ENCODE assay signal across 28 cellular contexts in genomic region chr3:139472380-139473010, GRCh38. TPM values are rescaled to one million over a fixed set of nuclear protein-coding genes. Genes with fewer than 3 reads are reported as not detected.
A peak's percentile ranks its signal among the peaks of the same experiment; 100 is the strongest.
DNase-seq lines count a peak whose midpoint lies in the region; ATAC-seq and TF ChIP-seq lines count a peak whose summit lies in the region.
"Had no signal": no experiment of that assay in that cellular context is flagged by ENCODE, and none has a peak within 500 bp of the region (broad histone marks: within the 10 kb centered on the region; RNA-seq: fewer than 3 reads in every experiment).

No MANE protein-coding gene starts in this region.

- dilution Hi-C loops in mammary epithelial cell (cut with HindIII; ENCODE audit: low sequenced_read_pairs) = loop anchor here (5.0 kb wide), 1 partner anchor 45 kb away; no protein-coding TSS in a partner anchor

- WGBS in psoas muscle, 3 donors = 19 to 29% (median 23%) methylated on average over 3 of the region's 3 CpGs
- 81% methylated on average over 3 of the region's 3 CpGs for WGBS in mammary epithelial cell (ENCODE audit: low coverage, missing lambda C conversion rate)

- no TSS peak for BruUV-seq in mammary epithelial cell (replicated peaks; lab: Mats Ljungman, UMichigan)

- H3K4me3 ChIP-seq in duodenal mucosa (ENCODE audit: low read depth in 1 of 2, low read length in 2 of 2) = peak overlapping the region; percentile 62 to 67
- H3K4me3 ChIP-seq in psoas muscle = no peak overlapping the region
- no peak overlapping the region for H3K4me3 ChIP-seq in mammary epithelial cell (replicated peaks in 1 of 3; ENCODE audit: insufficient read depth in 1 of 3, low read depth in 2 of 3, low read length in 3 of 3)
- H3K4me3 ChIP-seq: ovary had no signal

- no peak overlapping the region for H3K4me2 ChIP-seq in mammary epithelial cell (ENCODE audit: insufficient read depth, low read depth, low read length)

- peaks cover 9 to 15% of the 10 kb centered on the region in 2 donors for H3K36me3 ChIP-seq in duodenal mucosa (ENCODE audit: control insufficient read depth in 1 of 2, insufficient read depth in 2 of 2, low read length in 2 of 2)
- no peaks in the 10 kb centered on the region for H3K36me3 ChIP-seq in psoas muscle (ENCODE audit: insufficient read depth in 1 of 2, low read depth in 1 of 2)
- no peaks in the 10 kb centered on the region for H3K36me3 ChIP-seq in mammary epithelial cell (ENCODE audit: insufficient read depth, low read length)
- H3K36me3 ChIP-seq: ovary had no signal

- TF ChIP-seq CTCF in psoas muscle (IDR thresholded peaks at IDR 0.05) (no peak), mammary epithelial cell (conservative IDR thresholded peaks at IDR 0.05 in 1 of 2, IDR thresholded peaks at IDR 0.05 in 1 of 2; ENCODE audit: extremely low read depth in 1 of 2, insufficient read depth in 1 of 2, low read depth in 1 of 2, low read length in 2 of 2) (no peak)

- H3K27ac ChIP-seq in duodenal mucosa (ENCODE audit: low read depth, low read length) (peak overlapping the region; percentile 82), psoas muscle (no peak overlapping the region), mammary epithelial cell (ENCODE audit: insufficient read depth, low read depth, low read length) (no peak overlapping the region)
- H3K27ac ChIP-seq: C4-2B, ovary had no signal

- H3K4me1 ChIP-seq in duodenal mucosa (ENCODE audit: control insufficient read depth in 1 of 2, insufficient read depth in 2 of 2, low read length in 2 of 2) (peaks cover 28 to 48% of the 10 kb centered on the region in 2 donors), psoas muscle (no peaks in the 10 kb centered on the region), mammary epithelial cell (ENCODE audit: insufficient read depth, low read length) (no peaks in the 10 kb centered on the region)

- DNase-seq in DMS 273 treated with DMSO at 0.1 percent for 48 hours (lab: John Stamatoyannopoulos, UW) (peak; percentile 52), M059J (ENCODE audit: low read depth) (peak; percentile 36), psoas muscle (peak; percentile 20 to 63), mammary epithelial cell (no peak), NCI-H345 treated with DMSO at 0.1 percent for 48 hours (lab: John Stamatoyannopoulos, UW; ENCODE audit: unreplicated experiment) (no peak), HPDE6-E6E7 (ENCODE audit: extremely low spot score) (no peak)
- DNase-seq: activated CD4-positive, alpha-beta T cell treated with anti-CD3 and anti-CD28 coated beads for 1 hour; activated CD8-positive, alpha-beta T cell treated with anti-CD3 and anti-CD28 coated beads, Interleukin-2, amount 10 ng/mL, durations not matched to agents 7 days and 5 days; aorta; central memory CD4-positive, alpha-beta T cell; GOT3; HFFc6; Karpas-422; midbrain; NCI-H446; ovary; right cardiac atrium; stimulated activated CD4-positive, alpha-beta T cell treated with anti-CD3 and anti-CD28 coated beads, Interleukin-12 subunit alpha, Interleukin-12 subunit beta, amount 100 ng/mL, for 4 hours; stimulated activated CD4-positive, alpha-beta T cell treated with anti-CD3 and anti-CD28 coated beads, Interleukin-4, amount 100 ng/mL, for 1 hour; T-helper 2 cell; trophoblast cell had no signal

- ATAC-seq in psoas muscle = peak; percentile 83 to 92 (median 90)
- ATAC-seq: activated CD8-positive, alpha-beta T cell treated with anti-CD3 and anti-CD28 coated beads, Interleukin-2, amount 10 ng/mL, durations not matched to agents 7 days and 5 days; right cardiac atrium; SK-N-SH treated with all-trans-retinoic acid at 6 μM for 48 hours had no signal

- in situ Hi-C loops in mammary epithelial cell (cut with MboI; ENCODE audit: low sequenced_read_pairs in 2 of 2) = no loop called here

- H3K79me2 ChIP-seq in mammary epithelial cell (ENCODE audit: insufficient read depth, low read length) = no peaks in the 10 kb centered on the region

- H3K27me3 ChIP-seq in duodenal mucosa (ENCODE audit: control insufficient read depth in 1 of 2, insufficient read depth in 2 of 2, low read length in 2 of 2) (no peaks in the 10 kb centered on the region), psoas muscle (ENCODE audit: insufficient read depth in 3 of 3, low read length in 2 of 3) (no peaks in the 10 kb centered on the region), mammary epithelial cell (ENCODE audit: insufficient read depth, low read length) (no peaks in the 10 kb centered on the region)
- H3K27me3 ChIP-seq: ovary had no signal

- CTCF ChIA-PET in mammary epithelial cell (lab: Charles Lee; ENCODE audit: low non-redundant PET) = no interaction called here

- H3K9me3 ChIP-seq in duodenal mucosa (ENCODE audit: control insufficient read depth in 1 of 2, low read length in 2 of 2) = no peaks in the 10 kb centered on the region
- H3K9me3 ChIP-seq in psoas muscle = no peaks in the 10 kb centered on the region
- no peaks in the 10 kb centered on the region for H3K9me3 ChIP-seq in mammary epithelial cell (replicated peaks; ENCODE audit: insufficient read depth, low read length)
- H3K9me3 ChIP-seq: ovary had no signal

- H3K9ac ChIP-seq in duodenal mucosa (ENCODE audit: low read depth in 1 of 2, low read length in 2 of 2) (peak overlapping the region; percentile 16 to 50), mammary epithelial cell (ENCODE audit: insufficient read depth, low read length) (no peak overlapping the region)

- H4K20me1 ChIP-seq in mammary epithelial cell (ENCODE audit: insufficient read depth, low read length) = no peaks in the 10 kb centered on the region

- intact Hi-C loops in psoas muscle (cut with DNase I) (no loop called here), mammary epithelial cell (cut with micrococcal nuclease) (no loop called here)

- H2AFZ ChIP-seq in mammary epithelial cell (ENCODE audit: low read depth, low read length) = no peak overlapping the region

RNA-seq across cellular contexts. Expression of gene RBP2, which starts 3.8 kb away (rescaled TPM):
- not detected in 2 replicates for total RNA-seq in M059J (2014; rRNA removed; shearing (Covaris generic))
- total RNA-seq in psoas muscle (not detected), mammary epithelial cell (not detected)
- polyA plus RNA-seq in psoas muscle (1 to 10 TPM in 1 of 3 donors, under 1 TPM in 1, not detected in 1; 0.59 to 2.7 TPM), mammary epithelial cell (not detected)
- not detected for polyA minus RNA-seq in mammary epithelial cell
- total RNA-seq: activated CD8-positive, alpha-beta T cell treated with anti-CD3 and anti-CD28 coated beads, Interleukin-2, amount 10 ng/mL, durations not matched to agents 7 days and 5 days; activated naive CD4-positive, alpha-beta T cell treated with anti-CD3 and anti-CD28 coated beads, Interleukin-2, amount 50 U/mL, for 72 hours; aorta; glomerular endothelial cell; HFFc6; lower leg skin; right cardiac atrium had no signal
- polyA plus RNA-seq: neural cell, right cardiac atrium had no signal

Comparison
In these comparisons a context has a peak if more than half of its experiments do, and no peak if none do; other contexts are left out.
1. DNase-seq: peak in DMS 273 treated with DMSO at 0.1 percent for 48 hours (single experiment), M059J (single experiment) and psoas muscle (2 of 2); none in mammary epithelial cell (single experiment), NCI-H345 treated with DMSO at 0.1 percent for 48 hours (single experiment) and HPDE6-E6E7 (single experiment).
2. H3K4me3 ChIP-seq: peak in duodenal mucosa (2 of 2); none in psoas muscle (single experiment) and mammary epithelial cell (0 of 3).